In genomic region chr20:62142252-62143117, GRCh38 we compare ENCODE assay signal across 8 cellular contexts. TPM values are rescaled to one million over a fixed set of nuclear protein-coding genes. Genes with fewer than 3 reads are reported as not detected.
DNase-seq lines count a peak whose midpoint lies in the region; ATAC-seq and TF ChIP-seq lines count a peak whose summit lies in the region.

No MANE protein-coding gene starts in this region.

- intact Hi-C loops in sciatic nerve (cut with DNase I) = no loop called here

- no peaks in the 10 kb centered on the region for H3K9me3 ChIP-seq in cardiac muscle cell (ENCODE audit: low read depth)

- H3K4me1 Mint-ChIP-seq in activated CD8-positive, alpha-beta T cell treated with anti-CD3 and anti-CD28 coated beads, Interleukin-2, amount 10 ng/mL, durations not matched to agents 7 days and 5 days (ENCODE audit: low read depth) = peaks cover 48% of the 10 kb centered on the region

- POLR2A ChIA-PET in AG04449 (lab: Yijun Ruan, JAX) = interaction anchor here (0.8 to 1.3 kb wide), 4 partner anchors 10 to 233 kb away, joined by 3 to 4 read pairs (median 3); no protein-coding TSS in a partner anchor
- POLR2A ChIA-PET in activated CD8-positive, alpha-beta T cell treated with anti-CD3 and anti-CD28 coated beads, Interleukin-2, amount 10 ng/mL, durations not matched to agents 7 days and 5 days (lab: Charles Lee) = interaction anchor here (0.7 to 4.3 kb wide), 6 partner anchors 8 to 76 kb away, joined by 3 to 21 read pairs (median 6); partner anchors contain the start of genes LSM14B, MTG2 and TAF4

- H3K4me3 Mint-ChIP-seq in activated CD8-positive, alpha-beta T cell treated with anti-CD3 and anti-CD28 coated beads, Interleukin-2, amount 10 ng/mL, durations not matched to agents 7 days and 5 days = peak overlapping the region; percentile 87

- peaks cover 30% of the 10 kb centered on the region for H3K36me3 ChIP-seq in cardiac muscle cell

- H3K36me3 Mint-ChIP-seq in activated CD8-positive, alpha-beta T cell treated with anti-CD3 and anti-CD28 coated beads, Interleukin-2, amount 10 ng/mL, durations not matched to agents 7 days and 5 days (ENCODE audit: low read depth) = peaks cover 56% of the 10 kb centered on the region

- H3K9me3 Mint-ChIP-seq in activated CD8-positive, alpha-beta T cell treated with anti-CD3 and anti-CD28 coated beads, Interleukin-2, amount 10 ng/mL, durations not matched to agents 7 days and 5 days (ENCODE audit: insufficient read depth) = no peaks in the 10 kb centered on the region

- DNase-seq in AG04449 (ENCODE audit: low read depth, low spot score) (no peak), cardiac muscle cell (ENCODE audit: low read depth in 1 of 2, low spot score in 1 of 2) (peak in 1 of 2 donors; percentile 35), sciatic nerve (ENCODE audit: low spot score) (no peak), AG08395 (ENCODE audit: low spot score) (no peak), GOT3 (lab: John Stamatoyannopoulos, UW) (no peak)
- no peak for DNase-seq in activated CD8-positive, alpha-beta T cell treated with anti-CD3 and anti-CD28 coated beads, Interleukin-2, amount 10 ng/mL, durations not matched to agents 7 days and 5 days

- no peaks in the 10 kb centered on the region for H3K27me3 Mint-ChIP-seq in activated CD8-positive, alpha-beta T cell treated with anti-CD3 and anti-CD28 coated beads, Interleukin-2, amount 10 ng/mL, durations not matched to agents 7 days and 5 days (ENCODE audit: low read depth)

- H3K27ac ChIP-seq in cardiac muscle cell = peak overlapping the region; percentile 100

- ATAC-seq in GM19023 (IDR thresholded peaks at IDR 0.05; ENCODE audit: unreplicated experiment) = peak; percentile 25
- peak; percentile 13 for ATAC-seq in HG03280 (IDR thresholded peaks at IDR 0.05; ENCODE audit: unreplicated experiment)
- peak; percentile 2 for ATAC-seq in activated CD8-positive, alpha-beta T cell treated with anti-CD3 and anti-CD28 coated beads, Interleukin-2, amount 10 ng/mL, durations not matched to agents 7 days and 5 days
- peak; percentile 10 for ATAC-seq in sciatic nerve

- H3K27me3 ChIP-seq in cardiac muscle cell = no peaks in the 10 kb centered on the region

- CTCF ChIA-PET in AG04449 (lab: Yijun Ruan, JAX) = interaction anchor here (1.2 to 11.6 kb wide), 5 partner anchors 14 to 133 kb away, joined by 3 to 134 read pairs (median 15); no protein-coding TSS in a partner anchor
- CTCF ChIA-PET in activated CD8-positive, alpha-beta T cell treated with anti-CD3 and anti-CD28 coated beads, Interleukin-2, amount 10 ng/mL, durations not matched to agents 7 days and 5 days (lab: Charles Lee) = interaction anchor here (1.0 to 2.1 kb wide), 7 partner anchors 15 to 132 kb away, joined by 3 to 15 read pairs (median 9); partner anchors contain the start of gene LSM14B

- H3K4me3 ChIP-seq in AG04449 (ENCODE audit: low read depth, low read length) (peak overlapping the region; percentile 76), cardiac muscle cell (peak overlapping the region; percentile 85)

- H3K27ac Mint-ChIP-seq in activated CD8-positive, alpha-beta T cell treated with anti-CD3 and anti-CD28 coated beads, Interleukin-2, amount 10 ng/mL, durations not matched to agents 7 days and 5 days = peak overlapping the region; percentile 89

- TF ChIP-seq CTCF in AG04449 (IDR thresholded peaks at IDR 0.05; ENCODE audit: insufficient read depth, low read length, missing control alignments) (no peak), cardiac muscle cell (IDR thresholded peaks at IDR 0.05; ENCODE audit: low read depth, low read length) (no peak)

- peaks cover 15% of the 10 kb centered on the region for H3K4me1 ChIP-seq in cardiac muscle cell (ENCODE audit: low read depth)

RNA-seq across cellular contexts. Expression of gene PSMA7, which starts 0.7 kb away (rescaled TPM):
- 100 to 1,000 TPM; 333 to 352 TPM for total RNA-seq in activated CD8-positive, alpha-beta T cell treated with anti-CD3 and anti-CD28 coated beads, Interleukin-2, amount 10 ng/mL, durations not matched to agents 7 days and 5 days
- total RNA-seq in cardiac muscle cell (333 and 442 TPM in 2 replicates), sciatic nerve (124 TPM)
- polyA plus RNA-seq in cardiac muscle cell = 386 and 505 TPM in 2 replicates

RNA-seq across cellular contexts. Expression of gene SS18L1, which starts 1.1 kb away (rescaled TPM):
- 10 to 100 TPM; 15.9 to 17.9 TPM for total RNA-seq in activated CD8-positive, alpha-beta T cell treated with anti-CD3 and anti-CD28 coated beads, Interleukin-2, amount 10 ng/mL, durations not matched to agents 7 days and 5 days
- total RNA-seq in cardiac muscle cell = 25.7 and 38.7 TPM in 2 replicates
- polyA plus RNA-seq in cardiac muscle cell = 2.5 and 3.2 TPM in 2 replicates
- 18.9 TPM for total RNA-seq in sciatic nerve

RNA-seq across cellular contexts. Expression of gene LSM14B, which starts 20.2 kb away (rescaled TPM):
- total RNA-seq in activated CD8-positive, alpha-beta T cell treated with anti-CD3 and anti-CD28 coated beads, Interleukin-2, amount 10 ng/mL, durations not matched to agents 7 days and 5 days = 10 to 100 TPM; 42.4 to 42.8 TPM
- total RNA-seq in cardiac muscle cell = 63.3 and 71.8 TPM in 2 replicates
- 6.5 and 7.5 TPM in 2 replicates for polyA plus RNA-seq in cardiac muscle cell
- 26.5 TPM for total RNA-seq in sciatic nerve

RNA-seq across cellular contexts. Expression of gene MTG2, which starts 40.3 kb away (rescaled TPM):
- total RNA-seq in activated CD8-positive, alpha-beta T cell treated with anti-CD3 and anti-CD28 coated beads, Interleukin-2, amount 10 ng/mL, durations not matched to agents 7 days and 5 days = 10 to 100 TPM; 31.7 to 34.4 TPM
- 23.4 and 32.9 TPM in 2 replicates for total RNA-seq in cardiac muscle cell
- polyA plus RNA-seq in cardiac muscle cell = 20.4 and 27.8 TPM in 2 replicates
- total RNA-seq in sciatic nerve = 31.4 TPM
